ENCODE assay signal across 9 cellular contexts in the genomic region with DNA sequence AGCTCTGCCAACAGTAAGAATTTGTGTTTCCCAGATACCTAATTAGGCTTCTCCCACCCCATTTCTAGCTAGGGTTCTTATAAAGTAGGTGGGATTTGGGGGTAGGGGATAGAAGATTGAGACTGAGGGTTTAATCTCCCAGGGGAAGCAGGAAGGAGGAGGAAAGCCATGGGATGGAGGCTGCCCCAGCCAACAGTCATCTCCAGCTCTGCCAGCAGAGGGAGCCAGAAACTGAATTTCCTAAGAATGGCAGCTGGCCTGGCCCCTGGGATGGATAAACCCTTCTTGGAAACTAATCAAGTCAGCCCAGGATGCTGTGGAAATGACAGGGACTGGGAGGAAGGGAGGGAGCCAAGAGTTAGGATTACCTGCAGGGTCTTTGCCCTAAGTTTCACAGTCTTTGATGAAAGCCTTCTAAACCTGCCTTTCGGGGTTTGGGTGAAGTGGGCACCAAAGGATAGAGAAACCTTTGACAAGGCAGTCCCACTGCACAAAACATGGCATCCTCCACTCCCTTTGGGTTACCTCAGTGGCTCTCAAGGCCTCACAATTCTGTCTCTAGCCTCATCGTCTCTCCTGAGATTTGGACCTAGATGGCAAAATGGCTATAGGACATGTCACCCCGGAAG. TPM values are rescaled to one million over a fixed set of nuclear protein-coding genes. Genes with fewer than 3 reads are reported as not detected.
DNase-seq lines count a peak whose midpoint lies in the region; ATAC-seq and TF ChIP-seq lines count a peak whose summit lies in the region.
"Had no signal": no experiment of that assay in that cellular context is flagged by ENCODE, and none has a peak within 500 bp of the region (broad histone marks: within the 10 kb centered on the region; RNA-seq: fewer than 3 reads in every experiment).

No MANE protein-coding gene starts in this region.

- no peaks in the 10 kb centered on the region for H3K9me3 Mint-ChIP-seq in activated CD8-positive, alpha-beta memory T cell treated with anti-CD3 and anti-CD28 coated beads, Interleukin-2, amount 10 ng/mL, durations not matched to agents 7 days and 5 days (ENCODE audit: low read depth)
- H3K9me3 Mint-ChIP-seq in natural killer cell treated with Interleukin-12 subunit alpha and Interleukin-12 subunit beta and Interleukin-15 and Interleukin-18, amount 100 ng/mL, for 72 hours = no peaks in the 10 kb centered on the region

- peak; percentile 40 for DNase-seq in COR-L47 (lab: John Stamatoyannopoulos, UW)
- peak; percentile 68 for DNase-seq in GM23248
- DNase-seq in NCI-H345 (lab: John Stamatoyannopoulos, UW) = peak; percentile 69
- peak; percentile 45 for DNase-seq in activated CD8-positive, alpha-beta memory T cell treated with anti-CD3 and anti-CD28 coated beads, Interleukin-2, amount 10 ng/mL, durations not matched to agents 7 days and 5 days
- no peak for DNase-seq in epithelial cell of proximal tubule (ENCODE audit: low read depth)
- DNase-seq in natural killer cell treated with Interleukin-12 subunit alpha and Interleukin-12 subunit beta and Interleukin-15 and Interleukin-18, amount 100 ng/mL, for 72 hours (ENCODE audit: low spot score) = peak; percentile 65

- 93% methylated on average over 3 of the region's 3 CpGs; no CpG with 5 or more reads in 1 of the 2 experiments for WGBS in GM23248 (ENCODE audit: low coverage in 1 of 2, low lambda C conversion rate in 2 of 2, missing lambda C conversion rate in 2 of 2), 2 experiments

- H3K9me3 ChIP-seq in GM23248 (ENCODE audit: low read depth) = no peaks in the 10 kb centered on the region

- H2AFZ ChIP-seq in GM23248 = no peak overlapping the region

- H3K27me3 ChIP-seq in GM23248 (replicated peaks; ENCODE audit: insufficient read depth) = no peaks in the 10 kb centered on the region

- peak; percentile 72 for TF ChIP-seq CTCF in epithelial cell of proximal tubule (conservative IDR thresholded peaks at IDR 0.05; ENCODE audit: low read depth, low read length)

- H3K27ac ChIP-seq in GM23248 = no peak overlapping the region
- H3K27ac ChIP-seq: skin epidermis had no signal

- H3K4me1 Mint-ChIP-seq in activated CD8-positive, alpha-beta memory T cell treated with anti-CD3 and anti-CD28 coated beads, Interleukin-2, amount 10 ng/mL, durations not matched to agents 7 days and 5 days = peaks cover 3% of the 10 kb centered on the region
- H3K4me1 Mint-ChIP-seq in natural killer cell treated with Interleukin-12 subunit alpha and Interleukin-12 subunit beta and Interleukin-15 and Interleukin-18, amount 100 ng/mL, for 72 hours (ENCODE audit: low read depth in 2 of 2) = no peaks in the 10 kb centered on the region

- no peak overlapping the region for H3K9ac ChIP-seq in GM23248

- CTCF ChIA-PET in activated CD8-positive, alpha-beta memory T cell treated with anti-CD3 and anti-CD28 coated beads, Interleukin-2, amount 10 ng/mL, durations not matched to agents 7 days and 5 days (lab: Charles Lee) = interaction anchor here (0.7 to 4.3 kb wide), 11 partner anchors 9 to 1337 kb away, joined by 3 to 19 read pairs (median 4); a partner anchor contains a TSS

- in situ Hi-C loops in GM23248 (cut with MboI) = no loop called here

- no peaks in the 10 kb centered on the region for H3K9me2 ChIP-seq in GM23248 (ENCODE audit: insufficient read depth)

- peaks cover 9% of the 10 kb centered on the region; the same call in 1 of the 2 replicates for H3K4me1 ChIP-seq in GM23248 (ENCODE audit: insufficient read depth)

- no peak overlapping the region for H3K27ac Mint-ChIP-seq in activated CD8-positive, alpha-beta memory T cell treated with anti-CD3 and anti-CD28 coated beads, Interleukin-2, amount 10 ng/mL, durations not matched to agents 7 days and 5 days
- H3K27ac Mint-ChIP-seq in natural killer cell treated with Interleukin-12 subunit alpha and Interleukin-12 subunit beta and Interleukin-15 and Interleukin-18, amount 100 ng/mL, for 72 hours = no peak overlapping the region

- H3K36me3 ChIP-seq in GM23248 (ENCODE audit: low read depth) = no peaks in the 10 kb centered on the region

- no peaks in the 10 kb centered on the region for H3K36me3 Mint-ChIP-seq in activated CD8-positive, alpha-beta memory T cell treated with anti-CD3 and anti-CD28 coated beads, Interleukin-2, amount 10 ng/mL, durations not matched to agents 7 days and 5 days
- H3K36me3 Mint-ChIP-seq in natural killer cell treated with Interleukin-12 subunit alpha and Interleukin-12 subunit beta and Interleukin-15 and Interleukin-18, amount 100 ng/mL, for 72 hours = no peaks in the 10 kb centered on the region

- peaks cover 6% of the 10 kb centered on the region; the same call in 1 of the 2 replicates for H3F3A ChIP-seq in GM23248 (ENCODE audit: insufficient read depth)

- H3K4me2 ChIP-seq in GM23248 (ENCODE audit: unreplicated experiment) = no peak overlapping the region

- no peak overlapping the region for H3K4me3 ChIP-seq in GM23248
- no peak overlapping the region for H3K4me3 ChIP-seq in epithelial cell of proximal tubule (ENCODE audit: low read depth, low read length)
- H3K4me3 ChIP-seq: skin epidermis had no signal

- H3K27me3 Mint-ChIP-seq in activated CD8-positive, alpha-beta memory T cell treated with anti-CD3 and anti-CD28 coated beads, Interleukin-2, amount 10 ng/mL, durations not matched to agents 7 days and 5 days = no peaks in the 10 kb centered on the region
- H3K27me3 Mint-ChIP-seq in natural killer cell treated with Interleukin-12 subunit alpha and Interleukin-12 subunit beta and Interleukin-15 and Interleukin-18, amount 100 ng/mL, for 72 hours = peaks cover 0 to 6% of the 10 kb centered on the region in 2 donors

- H3K79me2 ChIP-seq in GM23248 (ENCODE audit: insufficient read depth) = no peaks in the 10 kb centered on the region

- H3K4me3 Mint-ChIP-seq in activated CD8-positive, alpha-beta memory T cell treated with anti-CD3 and anti-CD28 coated beads, Interleukin-2, amount 10 ng/mL, durations not matched to agents 7 days and 5 days = no peak overlapping the region
- no peak overlapping the region for H3K4me3 Mint-ChIP-seq in natural killer cell treated with Interleukin-12 subunit alpha and Interleukin-12 subunit beta and Interleukin-15 and Interleukin-18, amount 100 ng/mL, for 72 hours

- no peaks in the 10 kb centered on the region for H4K20me1 ChIP-seq in GM23248 (ENCODE audit: insufficient read depth)

- ATAC-seq in activated CD8-positive, alpha-beta memory T cell treated with anti-CD3 and anti-CD28 coated beads, Interleukin-2, amount 10 ng/mL, durations not matched to agents 7 days and 5 days = no peak
- ATAC-seq in natural killer cell treated with Interleukin-12 subunit alpha and Interleukin-12 subunit beta and Interleukin-15 and Interleukin-18, amount 100 ng/mL, for 72 hours = no peak
- ATAC-seq in GM21825 (IDR thresholded peaks at IDR 0.05; ENCODE audit: unreplicated experiment) (no peak), HG03565 (IDR thresholded peaks at IDR 0.05; ENCODE audit: unreplicated experiment) (no peak)

RNA-seq across cellular contexts. Expression of a gene that starts 6.7 kb away (rescaled TPM):
- 1.9 and 3.0 TPM in 2 replicates for total RNA-seq in GM23248 (2014; rRNA removed; shearing (Covaris generic))
- 2.1 and 2.4 TPM in 2 replicates for polyA plus RNA-seq in GM23248 (2016; fragmentation: Nextera tagmentation; extraction: Ambion mirVana)
- total RNA-seq in activated CD8-positive, alpha-beta memory T cell treated with anti-CD3 and anti-CD28 coated beads, Interleukin-2, amount 10 ng/mL, durations not matched to agents 7 days and 5 days = 10 to 100 TPM; 13.4 to 14.1 TPM
- 6.6 and 9.5 TPM in 2 replicates for total RNA-seq in epithelial cell of proximal tubule
- 10 to 100 TPM in 1 of 2 donors, 1 to 10 TPM in 1; 6.1 to 10.8 TPM for total RNA-seq in natural killer cell treated with Interleukin-12 subunit alpha and Interleukin-12 subunit beta and Interleukin-15 and Interleukin-18, amount 100 ng/mL, for 72 hours

RNA-seq across cellular contexts. Expression of a gene that starts 31.5 kb away (rescaled TPM):
- 511 and 581 TPM in 2 replicates for total RNA-seq in GM23248 (2014; rRNA removed; shearing (Covaris generic))
- polyA plus RNA-seq in GM23248 (2016; fragmentation: Nextera tagmentation; extraction: Ambion mirVana) = 160 and 165 TPM in 2 replicates
- total RNA-seq in activated CD8-positive, alpha-beta memory T cell treated with anti-CD3 and anti-CD28 coated beads, Interleukin-2, amount 10 ng/mL, durations not matched to agents 7 days and 5 days = 100 to 1,000 TPM; 752 to 908 TPM
- 593 and 741 TPM in 2 replicates for total RNA-seq in epithelial cell of proximal tubule
- 100 to 1,000 TPM; 525 to 918 TPM for total RNA-seq in natural killer cell treated with Interleukin-12 subunit alpha and Interleukin-12 subunit beta and Interleukin-15 and Interleukin-18, amount 100 ng/mL, for 72 hours
